In genomic region chr21:31064803-31065202, GRCh38 we compare ENCODE assay signal across 1 cellular context.
TF ChIP-seq lines count a peak whose summit lies in the region.

No MANE protein-coding gene starts in this region.

TF ChIP-seq in GM12878, 131 proteins besides CTCF, POLR2A, EP300 and RAD21 (continued from another document):
- TF ChIP-seq, protein P1, sequence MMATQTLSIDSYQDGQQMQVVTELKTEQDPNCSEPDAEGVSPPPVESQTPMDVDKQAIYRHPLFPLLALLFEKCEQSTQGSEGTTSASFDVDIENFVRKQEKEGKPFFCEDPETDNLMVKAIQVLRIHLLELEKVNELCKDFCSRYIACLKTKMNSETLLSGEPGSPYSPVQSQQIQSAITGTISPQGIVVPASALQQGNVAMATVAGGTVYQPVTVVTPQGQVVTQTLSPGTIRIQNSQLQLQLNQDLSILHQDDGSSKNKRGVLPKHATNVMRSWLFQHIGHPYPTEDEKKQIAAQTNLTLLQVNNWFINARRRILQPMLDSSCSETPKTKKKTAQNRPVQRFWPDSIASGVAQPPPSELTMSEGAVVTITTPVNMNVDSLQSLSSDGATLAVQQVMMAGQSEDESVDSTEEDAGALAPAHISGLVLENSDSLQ (IDR thresholded peaks at IDR 0.05) = peak; percentile 47
- no peak for TF ChIP-seq EGR1 (IDR thresholded peaks at IDR 0.05; ENCODE audit: borderline replicate concordance in 1 of 2, low read depth in 2 of 2, low read length in 2 of 2)
